Comparison of ENCODE assay signal across 8 cellular contexts in genomic region chr6:106974337-106974998, GRCh38. TPM values are rescaled to one million over a fixed set of nuclear protein-coding genes. Genes with fewer than 3 reads are reported as not detected.
DNase-seq lines count a peak whose midpoint lies in the region; ATAC-seq, FAIRE-seq and TF ChIP-seq lines count a peak whose summit lies in the region.

TSS of gene CD24 (minus strand) at chr6:106974729. CDS start at chr6:106974646, 83 bp downstream.

- no peaks in the 10 kb centered on the region for H3K9me3 ChIP-seq in CD4-positive, CD25-positive, alpha-beta regulatory T cell (ENCODE audit: control insufficient read depth in 2 of 2, low read length in 2 of 2)
- H3K9me3 ChIP-seq in Karpas-422 (ENCODE audit: low read length) (no peaks in the 10 kb centered on the region), endothelial cell of umbilical vein (replicated peaks; ENCODE audit: control insufficient read depth, insufficient read depth, low read length) (no peaks in the 10 kb centered on the region)

- no peaks in the 10 kb centered on the region for H3K36me3 ChIP-seq in CD4-positive, CD25-positive, alpha-beta regulatory T cell (ENCODE audit: control insufficient read depth, insufficient read depth, low read length)
- peaks cover 29% of the 10 kb centered on the region for H3K36me3 ChIP-seq in Karpas-422 (ENCODE audit: insufficient read depth, low read length)
- H3K36me3 ChIP-seq in endothelial cell of umbilical vein (ENCODE audit: control insufficient read depth in 2 of 2, extremely low read depth in 1 of 2, insufficient read depth in 2 of 2, low read length in 2 of 2) = no peaks in the 10 kb centered on the region

- H3K4me3 Mint-ChIP-seq in CD4-positive, CD25-positive, alpha-beta regulatory T cell = peak within 1 kb of the TSS; percentile 55 to 74 (median 66)
- H3K4me3 Mint-ChIP-seq in naive thymus-derived CD8-positive, alpha-beta T cell = peak within 1 kb of the TSS; percentile 59 to 84 (median 77)

- peaks cover 0 to 2% (median 0%) of the 10 kb centered on the region in 7 donors for H3K9me3 Mint-ChIP-seq in CD4-positive, CD25-positive, alpha-beta regulatory T cell
- H3K9me3 Mint-ChIP-seq in naive thymus-derived CD8-positive, alpha-beta T cell = no peaks in the 10 kb centered on the region

- no peak within 1 kb of the TSS for H2AFZ ChIP-seq in Karpas-422 (ENCODE audit: low read length)
- peak within 1 kb of the TSS; percentile 65 for H2AFZ ChIP-seq in endothelial cell of umbilical vein (ENCODE audit: low read depth, low read length)

- TF ChIP-seq POLR2A in endothelial cell of umbilical vein (IDR thresholded peaks at IDR 0.05; ENCODE audit: low read depth, low read length) = no peak

- no peaks in the 10 kb centered on the region for H3K9me2 ChIP-seq in Karpas-422 (replicated peaks; ENCODE audit: insufficient read depth, low read length)

- no peak within 1 kb of the TSS for H3K27ac ChIP-seq in CD4-positive, CD25-positive, alpha-beta regulatory T cell (ENCODE audit: insufficient read depth, low read length, poor library complexity, severe bottlenecking)
- H3K27ac ChIP-seq in Karpas-422 (ENCODE audit: low read length) = peak within 1 kb of the TSS; percentile 94
- no peak within 1 kb of the TSS for H3K27ac ChIP-seq in endothelial cell of umbilical vein (ENCODE audit: insufficient read depth, low read depth, low read length)

- peaks cover 30% of the 10 kb centered on the region for H4K20me1 ChIP-seq in Karpas-422 (ENCODE audit: insufficient read depth, low read depth, low read length)
- no peaks in the 10 kb centered on the region for H4K20me1 ChIP-seq in endothelial cell of umbilical vein (replicated peaks; ENCODE audit: control insufficient read depth, extremely low read depth, insufficient read depth, low read length)

- H3K4me2 ChIP-seq in Karpas-422 (ENCODE audit: low read depth, low read length, poor library complexity, severe bottlenecking) (peak within 1 kb of the TSS; percentile 95), endothelial cell of umbilical vein (ENCODE audit: insufficient read depth, low read length) (peak within 1 kb of the TSS; percentile 60)

- no peak for FAIRE-seq in endothelial cell of umbilical vein (lab: Jason Lieb, UNC)

- H3K27me3 Mint-ChIP-seq in CD4-positive, CD25-positive, alpha-beta regulatory T cell = peaks cover 68% of the 10 kb centered on the region
- peaks cover 36 to 73% (median 44%) of the 10 kb centered on the region in 5 donors for H3K27me3 Mint-ChIP-seq in naive thymus-derived CD8-positive, alpha-beta T cell

- H3K9me1 ChIP-seq in endothelial cell of umbilical vein (replicated peaks; ENCODE audit: control insufficient read depth, extremely low read depth, insufficient read depth, low read length) = no peaks in the 10 kb centered on the region

- POLR2A ChIA-PET in endothelial cell of umbilical vein (lab: Charles Lee) = no interaction called here
- POLR2A ChIA-PET in naive thymus-derived CD8-positive, alpha-beta T cell (lab: Charles Lee) = no interaction called here

- ATAC-seq in CD4-positive, CD25-positive, alpha-beta regulatory T cell (ENCODE audit: low read depth in 2 of 2) = peak in 1 of 2 donors; percentile 16
- ATAC-seq in GM19438 (IDR thresholded peaks at IDR 0.05; ENCODE audit: low read depth, unreplicated experiment) (peak; percentile 43), GM21381 (IDR thresholded peaks at IDR 0.05; ENCODE audit: unreplicated experiment) (no peak)
- peak; percentile 44 to 57 for ATAC-seq in naive thymus-derived CD8-positive, alpha-beta T cell

- H3K79me2 ChIP-seq in Karpas-422 (ENCODE audit: low read length) (peaks cover 35% of the 10 kb centered on the region), endothelial cell of umbilical vein (ENCODE audit: control insufficient read depth, insufficient read depth, low read length) (no peaks in the 10 kb centered on the region)

- CTCF ChIA-PET in endothelial cell of umbilical vein (lab: Charles Lee) = interaction anchor here (1.1 kb wide), 1 partner anchor 23 kb away, joined by 3 read pairs; no protein-coding TSS in a partner anchor

- H3K9ac ChIP-seq in Karpas-422 (ENCODE audit: low read length) = peak within 1 kb of the TSS; percentile 97
- H3K9ac ChIP-seq in endothelial cell of umbilical vein (replicated peaks; ENCODE audit: extremely low read depth, insufficient read depth, low read length) = no peak within 1 kb of the TSS

- dilution Hi-C loops in endothelial cell of umbilical vein (cut with MboI; ENCODE audit: extremely low pct_ligation_motif_present, low sequenced_read_pairs) = no loop called here

- H3K36me3 Mint-ChIP-seq in CD4-positive, CD25-positive, alpha-beta regulatory T cell = no peaks in the 10 kb centered on the region
- no peaks in the 10 kb centered on the region for H3K36me3 Mint-ChIP-seq in naive thymus-derived CD8-positive, alpha-beta T cell

- no peak within 1 kb of the TSS for H3K27ac Mint-ChIP-seq in CD4-positive, CD25-positive, alpha-beta regulatory T cell
- H3K27ac Mint-ChIP-seq in naive thymus-derived CD8-positive, alpha-beta T cell = no peak within 1 kb of the TSS

- no peak within 1 kb of the TSS for H3K4me3 ChIP-seq in CD4-positive, CD25-positive, alpha-beta regulatory T cell (ENCODE audit: low read depth, low read length)
- H3K4me3 ChIP-seq in Karpas-422 (ENCODE audit: low read length) (peak within 1 kb of the TSS; percentile 98), endothelial cell of umbilical vein (replicated peaks in 1 of 3; ENCODE audit: insufficient read depth in 1 of 3, low read depth in 1 of 3, low read length in 3 of 3) (peak within 1 kb of the TSS; percentile 45 to 57 (median 45))

- DNase-seq in CD4-positive, CD25-positive, alpha-beta regulatory T cell = peak in 1 of 3 donors; percentile 14
- DNase-seq in Karpas-422 (peak; percentile 91), T1000 (lab: John Stamatoyannopoulos, UW) (peak; percentile 83), endothelial cell of umbilical vein (ENCODE audit: low read depth, low spot score) (no peak), SKM-1 (lab: John Stamatoyannopoulos, UW; ENCODE audit: unreplicated experiment) (no peak)
- DNase-seq in naive thymus-derived CD8-positive, alpha-beta T cell = peak in 2 of 10 donors; percentile 16 to 24

- TF ChIP-seq CTCF in endothelial cell of umbilical vein (IDR thresholded peaks at IDR 0.05; ENCODE audit: extremely low read depth in 1 of 2, insufficient read depth in 1 of 2, low read depth in 1 of 2, low read length in 2 of 2) = no peak

- H3K4me1 Mint-ChIP-seq in CD4-positive, CD25-positive, alpha-beta regulatory T cell = peaks cover 4 to 21% (median 10%) of the 10 kb centered on the region in 4 donors
- H3K4me1 Mint-ChIP-seq in naive thymus-derived CD8-positive, alpha-beta T cell = peaks cover 7 to 29% (median 14%) of the 10 kb centered on the region in 4 donors

- H3K27me3 ChIP-seq in CD4-positive, CD25-positive, alpha-beta regulatory T cell (ENCODE audit: control insufficient read depth, insufficient read depth, low read length) = peaks cover 25% of the 10 kb centered on the region
- H3K27me3 ChIP-seq in Karpas-422 (ENCODE audit: low read length) = no peaks in the 10 kb centered on the region
- peaks cover 34 to 51% of the 10 kb centered on the region in 2 experiments for H3K27me3 ChIP-seq in endothelial cell of umbilical vein (ENCODE audit: control insufficient read depth in 2 of 2, insufficient read depth in 2 of 2, low read length in 2 of 2)

- intact Hi-C loops in endothelial cell of umbilical vein (cut with micrococcal nuclease) = no loop called here

- H3K4me1 ChIP-seq in CD4-positive, CD25-positive, alpha-beta regulatory T cell (ENCODE audit: control insufficient read depth, insufficient read depth, low read length, poor library complexity, severe bottlenecking) = peaks cover 23% of the 10 kb centered on the region
- H3K4me1 ChIP-seq in Karpas-422 (ENCODE audit: low read length) (peaks cover 49% of the 10 kb centered on the region), endothelial cell of umbilical vein (ENCODE audit: control insufficient read depth, extremely low read depth, insufficient read depth, low read length) (peaks cover 3% of the 10 kb centered on the region)

- no TSS peak for BruUV-seq in endothelial cell of umbilical vein (replicated peaks; lab: Mats Ljungman, UMichigan)

TF ChIP-seq in endothelial cell of umbilical vein, 7 proteins besides CTCF, POLR2A, EP300 and RAD21:
- TF ChIP-seq MAX (IDR thresholded peaks at IDR 0.05; ENCODE audit: insufficient read depth, insufficient read length) = no peak
- TF ChIP-seq JUN (IDR thresholded peaks at IDR 0.05; ENCODE audit: borderline replicate concordance, insufficient read depth, insufficient read length, low read depth) = no peak
- no peak for TF ChIP-seq FOS (IDR thresholded peaks at IDR 0.05; ENCODE audit: borderline replicate concordance, insufficient read depth, low read length)
- no peak for TF ChIP-seq EZH2 (IDR thresholded peaks at IDR 0.05; ENCODE audit: borderline replicate concordance, low read depth, low read length, severe bottlenecking)
- TF ChIP-seq MYC (IDR thresholded peaks at IDR 0.05; ENCODE audit: low read depth, low read length) = no peak
- TF ChIP-seq POLR2AphosphoS5 (IDR thresholded peaks at IDR 0.05; ENCODE audit: insufficient read depth, low read depth, low read length) = no peak
- TF ChIP-seq GATA2 (IDR thresholded peaks at IDR 0.05; ENCODE audit: insufficient read depth, insufficient read length, low read depth, low read length) = no peak

RNA-seq across cellular contexts. Expression of gene CD24, which starts in this region (rescaled TPM):
- 0.17 TPM for total RNA-seq in CD4-positive, CD25-positive, alpha-beta regulatory T cell
- polyA plus RNA-seq in CD4-positive, CD25-positive, alpha-beta regulatory T cell = under 1 TPM in 3 of 4 donors, not detected in 1; 0.19 to 0.39 (median 0.21) TPM
- total RNA-seq in Karpas-422 (2014; rRNA removed; shearing (Covaris generic); ENCODE audit: low replicate concordance) = 604 and 1,213 TPM in 2 replicates
- total RNA-seq in endothelial cell of umbilical vein = 1.2 and 2.5 TPM in 2 replicates
- 10.2 and 52.1 TPM in 2 replicates for polyA plus RNA-seq in endothelial cell of umbilical vein
- polyA plus RNA-seq in endothelial cell of umbilical vein (2011; cell fraction: cytosol; rRNA removed) = 0.17 and 0.25 TPM in 2 replicates
- 0.66 and 7.9 TPM in 2 replicates for polyA plus RNA-seq in endothelial cell of umbilical vein (2011; cell fraction: nucleus; rRNA removed)
- 0.40 and 0.44 TPM in 2 replicates for polyA plus RNA-seq in endothelial cell of umbilical vein (2012)
- polyA minus RNA-seq in endothelial cell of umbilical vein = 2.0 and 2.2 TPM in 2 replicates
- 28.1 TPM for polyA minus RNA-seq in endothelial cell of umbilical vein (2011; cell fraction: cytosol; rRNA and poly(A)+ RNA removed)
- polyA minus RNA-seq in endothelial cell of umbilical vein (2011; cell fraction: nucleus; rRNA and poly(A)+ RNA removed) = 4.0 and 4.1 TPM in 2 replicates
- total RNA-seq in naive thymus-derived CD8-positive, alpha-beta T cell = 1 to 10 TPM; 3.4 to 4.4 TPM
- polyA plus RNA-seq in naive thymus-derived CD8-positive, alpha-beta T cell = under 1 TPM in 1 of 3 donors, not detected in 2; 0.70 TPM

Comparison
In these comparisons a context has a peak if more than half of its experiments do, and no peak if none do; other contexts are left out.
1. RNA of gene CD24 (total RNA-seq): 604 to 1,213 TPM in Karpas-422; 3.4 to 4.4 TPM in naive thymus-derived CD8-positive, alpha-beta T cell, 1.2 to 2.5 TPM in endothelial cell of umbilical vein and 0.17 TPM in CD4-positive, CD25-positive, alpha-beta regulatory T cell (single experiment); every median in the first group is over 100 times any median in the second.
2. DNase-seq: peak in Karpas-422 (single experiment) and T1000 (single experiment); none in endothelial cell of umbilical vein (single experiment) and SKM-1 (single experiment).